In the genomic region with DNA sequence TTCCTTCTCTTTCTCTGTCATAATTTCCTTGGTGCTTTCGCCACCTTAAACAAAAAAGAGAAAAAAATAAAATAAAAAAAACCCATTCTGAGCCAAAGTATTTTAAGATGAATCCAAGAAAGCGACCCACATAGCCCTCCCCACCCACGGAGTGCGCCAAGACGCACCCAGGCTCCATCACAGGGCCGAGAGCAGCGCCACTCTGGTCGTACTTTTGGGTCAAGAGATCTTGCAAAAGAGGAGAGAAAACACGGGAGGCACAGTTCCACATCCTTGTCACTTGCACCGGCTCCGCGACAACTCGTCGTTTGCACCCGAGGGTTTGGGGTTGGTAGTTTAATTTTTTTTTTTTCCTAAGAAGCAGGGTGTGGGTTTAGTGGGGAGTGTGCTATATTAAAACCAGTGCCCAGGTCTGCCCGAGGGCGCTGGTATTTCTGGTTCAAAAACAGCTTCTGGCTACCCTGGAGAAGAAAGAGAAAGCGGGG, we compare ENCODE assay signal across 1 cellular context.
TF ChIP-seq lines count a peak whose summit lies in the region.

No MANE protein-coding gene starts in this region.

TF ChIP-seq in WTC11, 78 proteins besides CTCF, POLR2A, EP300 and RAD21 (continued from another document):
- TF ChIP-seq, protein P1, sequence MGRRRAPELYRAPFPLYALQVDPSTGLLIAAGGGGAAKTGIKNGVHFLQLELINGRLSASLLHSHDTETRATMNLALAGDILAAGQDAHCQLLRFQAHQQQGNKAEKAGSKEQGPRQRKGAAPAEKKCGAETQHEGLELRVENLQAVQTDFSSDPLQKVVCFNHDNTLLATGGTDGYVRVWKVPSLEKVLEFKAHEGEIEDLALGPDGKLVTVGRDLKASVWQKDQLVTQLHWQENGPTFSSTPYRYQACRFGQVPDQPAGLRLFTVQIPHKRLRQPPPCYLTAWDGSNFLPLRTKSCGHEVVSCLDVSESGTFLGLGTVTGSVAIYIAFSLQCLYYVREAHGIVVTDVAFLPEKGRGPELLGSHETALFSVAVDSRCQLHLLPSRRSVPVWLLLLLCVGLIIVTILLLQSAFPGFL (CRISPR knock-in tag; IDR thresholded peaks at IDR 0.05; ENCODE audit: borderline replicate concordance), result no peak
- TF ChIP-seq NR3C1 (CRISPR knock-in tag; conservative IDR thresholded peaks at IDR 0.05; ENCODE audit: low read depth) (no peak), ESRRA (CRISPR knock-in tag; IDR thresholded peaks at IDR 0.05; ENCODE audit: borderline replicate concordance) (no peak), ZNF317 (CRISPR knock-in tag; IDR thresholded peaks at IDR 0.05; ENCODE audit: borderline replicate concordance, low read depth) (no peak), ZNF138 (CRISPR knock-in tag; conservative IDR thresholded peaks at IDR 0.05) (no peak), NR2C2 (CRISPR knock-in tag; IDR thresholded peaks at IDR 0.05) (no peak), IRF2 (CRISPR knock-in tag; IDR thresholded peaks at IDR 0.05; ENCODE audit: borderline replicate concordance, low read depth) (no peak), RORB (CRISPR knock-in tag; IDR thresholded peaks at IDR 0.05) (no peak), FOXJ3 (CRISPR knock-in tag; IDR thresholded peaks at IDR 0.05; ENCODE audit: borderline replicate concordance) (no peak)
- TF ChIP-seq, protein P2, sequence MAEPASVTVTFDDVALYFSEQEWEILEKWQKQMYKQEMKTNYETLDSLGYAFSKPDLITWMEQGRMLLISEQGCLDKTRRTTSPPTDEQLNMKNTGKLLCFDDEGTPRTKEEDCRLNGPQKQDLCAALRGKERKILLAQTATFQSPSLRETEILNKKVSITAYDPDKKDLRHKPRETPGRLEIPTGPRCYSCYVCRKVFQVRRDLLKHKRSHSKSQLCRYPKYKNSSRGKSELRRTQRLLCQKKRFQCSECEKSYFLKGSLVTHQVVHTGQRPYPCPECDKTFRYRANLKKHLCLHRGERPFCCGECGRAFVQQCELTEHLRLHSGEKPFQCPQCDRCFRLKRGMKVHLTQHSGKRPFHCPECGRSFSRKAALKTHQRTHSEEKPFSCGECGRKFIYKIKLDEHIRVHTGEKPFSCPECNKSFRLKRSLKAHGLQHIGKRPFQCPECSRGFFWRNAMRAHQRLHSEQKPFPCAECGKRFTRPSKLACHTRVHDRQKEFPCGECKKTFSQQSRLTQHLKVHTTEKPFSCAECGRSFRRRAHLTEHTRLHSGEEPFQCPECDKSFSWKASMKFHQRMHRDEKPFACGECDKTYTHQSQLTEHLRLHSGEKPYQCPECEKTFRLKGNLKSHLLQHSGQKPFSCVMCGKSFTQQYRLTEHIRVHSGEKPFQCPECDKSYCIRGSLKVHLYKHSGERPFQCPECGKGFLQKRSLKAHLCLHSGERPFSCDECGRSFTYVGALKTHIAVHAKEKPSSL (CRISPR knock-in tag; conservative IDR thresholded peaks at IDR 0.05), result no peak
- TF ChIP-seq, protein P3, sequence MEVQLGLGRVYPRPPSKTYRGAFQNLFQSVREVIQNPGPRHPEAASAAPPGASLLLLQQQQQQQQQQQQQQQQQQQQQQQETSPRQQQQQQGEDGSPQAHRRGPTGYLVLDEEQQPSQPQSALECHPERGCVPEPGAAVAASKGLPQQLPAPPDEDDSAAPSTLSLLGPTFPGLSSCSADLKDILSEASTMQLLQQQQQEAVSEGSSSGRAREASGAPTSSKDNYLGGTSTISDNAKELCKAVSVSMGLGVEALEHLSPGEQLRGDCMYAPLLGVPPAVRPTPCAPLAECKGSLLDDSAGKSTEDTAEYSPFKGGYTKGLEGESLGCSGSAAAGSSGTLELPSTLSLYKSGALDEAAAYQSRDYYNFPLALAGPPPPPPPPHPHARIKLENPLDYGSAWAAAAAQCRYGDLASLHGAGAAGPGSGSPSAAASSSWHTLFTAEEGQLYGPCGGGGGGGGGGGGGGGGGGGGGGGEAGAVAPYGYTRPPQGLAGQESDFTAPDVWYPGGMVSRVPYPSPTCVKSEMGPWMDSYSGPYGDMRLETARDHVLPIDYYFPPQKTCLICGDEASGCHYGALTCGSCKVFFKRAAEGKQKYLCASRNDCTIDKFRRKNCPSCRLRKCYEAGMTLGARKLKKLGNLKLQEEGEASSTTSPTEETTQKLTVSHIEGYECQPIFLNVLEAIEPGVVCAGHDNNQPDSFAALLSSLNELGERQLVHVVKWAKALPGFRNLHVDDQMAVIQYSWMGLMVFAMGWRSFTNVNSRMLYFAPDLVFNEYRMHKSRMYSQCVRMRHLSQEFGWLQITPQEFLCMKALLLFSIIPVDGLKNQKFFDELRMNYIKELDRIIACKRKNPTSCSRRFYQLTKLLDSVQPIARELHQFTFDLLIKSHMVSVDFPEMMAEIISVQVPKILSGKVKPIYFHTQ (CRISPR knock-in tag; IDR thresholded peaks at IDR 0.05), result no peak
- TF ChIP-seq, protein P4, sequence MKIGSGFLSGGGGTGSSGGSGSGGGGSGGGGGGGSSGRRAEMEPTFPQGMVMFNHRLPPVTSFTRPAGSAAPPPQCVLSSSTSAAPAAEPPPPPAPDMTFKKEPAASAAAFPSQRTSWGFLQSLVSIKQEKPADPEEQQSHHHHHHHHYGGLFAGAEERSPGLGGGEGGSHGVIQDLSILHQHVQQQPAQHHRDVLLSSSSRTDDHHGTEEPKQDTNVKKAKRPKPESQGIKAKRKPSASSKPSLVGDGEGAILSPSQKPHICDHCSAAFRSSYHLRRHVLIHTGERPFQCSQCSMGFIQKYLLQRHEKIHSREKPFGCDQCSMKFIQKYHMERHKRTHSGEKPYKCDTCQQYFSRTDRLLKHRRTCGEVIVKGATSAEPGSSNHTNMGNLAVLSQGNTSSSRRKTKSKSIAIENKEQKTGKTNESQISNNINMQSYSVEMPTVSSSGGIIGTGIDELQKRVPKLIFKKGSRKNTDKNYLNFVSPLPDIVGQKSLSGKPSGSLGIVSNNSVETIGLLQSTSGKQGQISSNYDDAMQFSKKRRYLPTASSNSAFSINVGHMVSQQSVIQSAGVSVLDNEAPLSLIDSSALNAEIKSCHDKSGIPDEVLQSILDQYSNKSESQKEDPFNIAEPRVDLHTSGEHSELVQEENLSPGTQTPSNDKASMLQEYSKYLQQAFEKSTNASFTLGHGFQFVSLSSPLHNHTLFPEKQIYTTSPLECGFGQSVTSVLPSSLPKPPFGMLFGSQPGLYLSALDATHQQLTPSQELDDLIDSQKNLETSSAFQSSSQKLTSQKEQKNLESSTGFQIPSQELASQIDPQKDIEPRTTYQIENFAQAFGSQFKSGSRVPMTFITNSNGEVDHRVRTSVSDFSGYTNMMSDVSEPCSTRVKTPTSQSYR (CRISPR knock-in tag; IDR thresholded peaks at IDR 0.05), result no peak
- TF ChIP-seq, protein P5, sequence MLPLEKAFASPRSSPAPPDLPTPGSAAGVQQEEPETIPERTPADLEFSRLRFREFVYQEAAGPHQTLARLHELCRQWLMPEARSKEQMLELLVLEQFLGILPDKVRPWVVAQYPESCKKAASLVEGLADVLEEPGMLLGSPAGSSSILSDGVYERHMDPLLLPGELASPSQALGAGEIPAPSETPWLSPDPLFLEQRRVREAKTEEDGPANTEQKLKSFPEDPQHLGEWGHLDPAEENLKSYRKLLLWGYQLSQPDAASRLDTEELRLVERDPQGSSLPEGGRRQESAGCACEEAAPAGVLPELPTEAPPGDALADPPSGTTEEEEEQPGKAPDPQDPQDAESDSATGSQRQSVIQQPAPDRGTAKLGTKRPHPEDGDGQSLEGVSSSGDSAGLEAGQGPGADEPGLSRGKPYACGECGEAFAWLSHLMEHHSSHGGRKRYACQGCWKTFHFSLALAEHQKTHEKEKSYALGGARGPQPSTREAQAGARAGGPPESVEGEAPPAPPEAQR (CRISPR knock-in tag; IDR thresholded peaks at IDR 0.05), result no peak
- TF ChIP-seq, protein P6, sequence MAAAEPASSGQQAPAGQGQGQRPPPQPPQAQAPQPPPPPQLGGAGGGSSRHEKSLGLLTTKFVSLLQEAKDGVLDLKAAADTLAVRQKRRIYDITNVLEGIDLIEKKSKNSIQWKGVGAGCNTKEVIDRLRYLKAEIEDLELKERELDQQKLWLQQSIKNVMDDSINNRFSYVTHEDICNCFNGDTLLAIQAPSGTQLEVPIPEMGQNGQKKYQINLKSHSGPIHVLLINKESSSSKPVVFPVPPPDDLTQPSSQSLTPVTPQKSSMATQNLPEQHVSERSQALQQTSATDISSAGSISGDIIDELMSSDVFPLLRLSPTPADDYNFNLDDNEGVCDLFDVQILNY (CRISPR knock-in tag; IDR thresholded peaks at IDR 0.05), result no peak
